2 cellular contexts compared by ENCODE assay signal in the genomic region with DNA sequence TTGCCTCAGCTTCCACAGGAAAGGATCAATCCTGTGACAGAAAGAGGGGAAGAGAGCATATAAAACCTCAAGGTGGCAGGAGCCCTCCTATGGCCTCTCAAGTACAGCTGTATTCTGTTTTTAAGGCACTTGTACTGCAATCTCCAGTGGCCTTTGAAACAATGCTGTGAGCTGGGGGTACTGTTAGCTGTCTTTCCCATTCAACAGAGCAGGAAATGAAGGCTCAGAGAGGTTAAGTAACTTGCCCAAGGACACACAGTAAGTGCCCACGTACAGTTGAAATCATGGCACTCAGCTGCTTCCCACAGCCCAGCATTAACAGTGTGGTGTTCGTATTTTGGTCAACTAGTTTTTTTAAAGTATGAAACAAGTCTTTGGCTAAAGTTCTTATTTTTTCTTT.
TF ChIP-seq lines count a peak whose summit lies in the region.

No MANE protein-coding gene starts in this region.

TF ChIP-seq in HepG2, 621 proteins besides CTCF, POLR2A, EP300 and RAD21:
- TF ChIP-seq ELF4 (CRISPR knock-in tag; IDR thresholded peaks at IDR 0.05; ENCODE audit: borderline replicate concordance) (no peak), ZNF768 (CRISPR knock-in tag; IDR thresholded peaks at IDR 0.05) (peak; percentile 83; the same call in 1 of the 2 replicates)

TF ChIP-seq in endothelial cell of umbilical vein, 7 proteins besides CTCF, POLR2A, EP300 and RAD21:
- TF ChIP-seq POLR2AphosphoS5 (IDR thresholded peaks at IDR 0.05; ENCODE audit: insufficient read depth, low read depth, low read length) (no peak), JUN (IDR thresholded peaks at IDR 0.05; ENCODE audit: borderline replicate concordance, insufficient read depth, insufficient read length, low read depth) (no peak), FOS (IDR thresholded peaks at IDR 0.05; ENCODE audit: borderline replicate concordance, insufficient read depth, low read length) (no peak), EZH2 (IDR thresholded peaks at IDR 0.05; ENCODE audit: borderline replicate concordance, low read depth, low read length, severe bottlenecking) (no peak), MYC (IDR thresholded peaks at IDR 0.05; ENCODE audit: low read depth, low read length) (no peak), GATA2 (IDR thresholded peaks at IDR 0.05; ENCODE audit: insufficient read depth, insufficient read length, low read depth, low read length) (no peak)
- TF ChIP-seq, protein P1, sequence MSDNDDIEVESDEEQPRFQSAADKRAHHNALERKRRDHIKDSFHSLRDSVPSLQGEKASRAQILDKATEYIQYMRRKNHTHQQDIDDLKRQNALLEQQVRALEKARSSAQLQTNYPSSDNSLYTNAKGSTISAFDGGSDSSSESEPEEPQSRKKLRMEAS (IDR thresholded peaks at IDR 0.05; ENCODE audit: insufficient read depth, insufficient read length), result no peak
